In genomic region chr3:4493008-4493930, GRCh38 we compare ENCODE assay signal across 1 cellular context.
TF ChIP-seq lines count a peak whose summit lies in the region.

Gene ITPR1, plus strand, starts transcription at chr3:4493348. Its CDS starts 23,144 bp downstream, at chr3:4516492.

TF ChIP-seq in K562, 482 proteins besides CTCF, POLR2A, EP300 and RAD21 (continued from another document and continues in another):
- TF ChIP-seq TSC22D4 (tag; IDR thresholded peaks at IDR 0.05) (no peak), MAX (CRISPR knock-in tag; IDR thresholded peaks at IDR 0.05) (peak; percentile 90), GABPB2 (CRISPR knock-in tag; conservative IDR thresholded peaks at IDR 0.05) (no peak), MYNN (IDR thresholded peaks at IDR 0.05) (peak; percentile 74), MYNN (CRISPR knock-in tag; IDR thresholded peaks at IDR 0.05) (no peak), ZNF263 (CRISPR knock-in tag; IDR thresholded peaks at IDR 0.05; ENCODE audit: borderline replicate concordance) (peak; percentile 94), FOXK2 (conservative IDR thresholded peaks at IDR 0.05 in 1 of 2, IDR thresholded peaks at IDR 0.05 in 1 of 2; ENCODE audit: low read depth in 2 of 2) (peak; percentile 78 to 81), MAFG (tag; conservative IDR thresholded peaks at IDR 0.05) (no peak), FOXJ3 (CRISPR knock-in tag; IDR thresholded peaks at IDR 0.05) (no peak), PHF20 (IDR thresholded peaks at IDR 0.05; ENCODE audit: partially characterized antibody) (peak; percentile 32), TFE3 (CRISPR knock-in tag; IDR thresholded peaks at IDR 0.05) (no peak; the same call in 1 of the 2 replicates), NCOA1 (IDR thresholded peaks at IDR 0.05; ENCODE audit: low read depth) (no peak; the same call in 1 of the 2 replicates), USF1 (CRISPR knock-in tag; IDR thresholded peaks at IDR 0.05) (peak; percentile 48), USF2 (CRISPR knock-in tag; IDR thresholded peaks at IDR 0.05) (peak; percentile 27; the same call in 1 of the 2 replicates), POLR3A (IDR thresholded peaks at IDR 0.05; ENCODE audit: borderline replicate concordance, extremely low read depth, insufficient read depth, insufficient read length) (no peak), FOXO4 (CRISPR knock-in tag; IDR thresholded peaks at IDR 0.05) (peak; percentile 52; the same call in 1 of the 2 replicates), MXD1 (CRISPR knock-in tag; IDR thresholded peaks at IDR 0.05; ENCODE audit: borderline replicate concordance, poor library complexity, severe bottlenecking) (peak; percentile 51), STAG1 (CRISPR knock-in tag; IDR thresholded peaks at IDR 0.05; ENCODE audit: borderline replicate concordance) (no peak), MED1 (CRISPR knock-in tag; IDR thresholded peaks at IDR 0.05; ENCODE audit: borderline replicate concordance) (no peak), ZBTB26 (CRISPR knock-in tag; IDR thresholded peaks at IDR 0.05) (peak; percentile 78; the same call in 1 of the 2 replicates), MITF (IDR thresholded peaks at IDR 0.05) (0 out of 2 replicates have a peak, but pooled peaks have one; percentile 6), NONO (IDR thresholded peaks at IDR 0.05; ENCODE audit: low read depth in 2 of 2, low read length in 1 of 2) (peak in 1 of 2 experiments; percentile 91; a peak in 2 of 4 replicates), PHF8 (IDR thresholded peaks at IDR 0.05; ENCODE audit: borderline replicate concordance, low read length) (peak; percentile 63; the same call in 1 of the 2 replicates), ZBTB40 (IDR thresholded peaks at IDR 0.05) (peak; percentile 44; the same call in 1 of the 2 replicates), ZBTB40 (CRISPR knock-in tag; IDR thresholded peaks at IDR 0.05) (0 out of 2 replicates have a peak, but pooled peaks have one; percentile 32), ZBTB43 (CRISPR knock-in tag; IDR thresholded peaks at IDR 0.05) (peak; percentile 78; the same call in 1 of the 2 replicates), LEF1 (IDR thresholded peaks at IDR 0.05) (0 out of 2 replicates have a peak, but pooled peaks have one; percentile 19), RFX5 (IDR thresholded peaks at IDR 0.05; ENCODE audit: low read depth, low read length) (peak; percentile 78; the same call in 1 of the 2 replicates), CTBP1 (IDR thresholded peaks at IDR 0.05; ENCODE audit: borderline replicate concordance) (peak; percentile 85; the same call in 1 of the 2 replicates), ZNF277 (CRISPR knock-in tag; IDR thresholded peaks at IDR 0.05; ENCODE audit: borderline replicate concordance) (no peak), ID3 (CRISPR knock-in tag; IDR thresholded peaks at IDR 0.05) (no peak), ID3 (tag; IDR thresholded peaks at IDR 0.05) (peak; percentile 34; the same call in 1 of the 2 replicates)
